ENCODE assay signal across 8 cellular contexts in the genomic region with DNA sequence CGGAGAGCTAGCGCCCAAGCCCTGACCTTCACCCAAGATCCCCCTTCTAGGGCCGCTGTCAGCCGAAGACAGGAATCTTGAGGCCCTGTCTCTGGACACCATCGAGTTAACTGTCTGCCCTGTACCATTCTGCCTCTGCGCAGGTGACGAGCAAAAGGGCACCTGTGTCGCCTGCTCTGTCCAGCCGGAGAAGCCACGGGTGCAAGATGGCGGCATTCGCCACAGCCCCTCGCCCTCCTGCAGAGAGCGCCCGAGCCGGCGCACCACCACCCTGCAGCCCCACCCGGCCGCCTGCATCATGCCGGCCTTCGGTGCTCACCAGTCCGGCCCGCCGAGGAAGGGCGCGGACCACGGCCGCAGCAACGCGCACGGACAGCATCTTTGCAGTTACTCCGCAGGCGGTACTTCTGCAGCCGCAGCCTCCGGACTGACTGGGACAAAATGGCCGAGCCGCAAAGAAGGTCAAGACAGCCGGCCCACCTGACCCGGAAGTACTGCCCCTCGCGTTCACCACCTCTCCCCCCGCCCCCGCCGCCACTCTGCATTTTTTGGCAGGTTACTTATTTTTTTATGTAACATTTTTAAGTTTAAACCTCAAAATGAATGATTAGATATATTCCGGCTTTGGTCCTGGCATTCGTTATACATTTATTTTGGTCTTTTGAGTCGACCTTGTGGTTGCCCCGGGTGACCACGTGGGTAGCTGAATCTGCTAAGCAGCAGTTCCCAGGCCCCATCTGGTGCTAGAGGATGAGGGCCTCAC. TPM values are rescaled to one million over a fixed set of nuclear protein-coding genes. Genes with fewer than 3 reads are reported as not detected.
DNase-seq lines count a peak whose midpoint lies in the region; TF ChIP-seq lines count a peak whose summit lies in the region.

A gene (minus strand): TSS at position 444 of the 763 bp plus-strand sequence. CDS start 65 bp downstream, at position 379.

- CTCF ChIA-PET in SK-N-SH (lab: Yijun Ruan, JAX): interaction anchor here (1.7 to 2.6 kb wide), 2 partner anchors 25 to 75 kb away, joined by 7 to 12 read pairs; a partner anchor contains a TSS

- DNase-seq in GM04503 (ENCODE audit: low read depth) (peak; percentile 31), HAP-1 (ENCODE audit: low spot score in 2 of 2) (peak; percentile 84 to 87), MM.1S (peak; percentile 85), SK-N-SH (peak; percentile 92), glutamatergic neuron (peak; percentile 85), ovary (peak; percentile 80 to 91 (median 86)), thyroid gland (peak; percentile 91 to 94)

- H2AFZ ChIP-seq in MM.1S (ENCODE audit: low read length) (peak within 1 kb of the TSS; percentile 90), SK-N-SH (ENCODE audit: low read depth) (peak within 1 kb of the TSS; percentile 100)

- in situ Hi-C loops in HAP-1 (cut with MboI; ENCODE audit: low sequenced_read_pairs): no loop called here

- peaks cover 14% of the 10 kb centered on the region for H3F3A ChIP-seq in MM.1S (ENCODE audit: insufficient read depth, low read length)
- H3F3A ChIP-seq in SK-N-SH (replicated peaks; ENCODE audit: insufficient read depth): peaks cover 9% of the 10 kb centered on the region

- H3K4me3 ChIP-seq in HAP-1: peak within 1 kb of the TSS; percentile 87
- peak within 1 kb of the TSS; percentile 97 for H3K4me3 ChIP-seq in MM.1S (ENCODE audit: low read length)
- H3K4me3 ChIP-seq in SK-N-SH (ENCODE audit: low read depth in 2 of 2, low read length in 1 of 2): peak within 1 kb of the TSS; percentile 68 to 91
- H3K4me3 ChIP-seq in ovary: peak within 1 kb of the TSS; percentile 94
- peak within 1 kb of the TSS; percentile 80 to 92 (median 88) for H3K4me3 ChIP-seq in thyroid gland (replicated peaks in 1 of 3)

- TF ChIP-seq RAD21 in SK-N-SH (IDR thresholded peaks at IDR 0.05; ENCODE audit: low read length): no peak

- peak within 1 kb of the TSS; percentile 83 for H3K4me2 ChIP-seq in MM.1S (ENCODE audit: low read depth, low read length)
- H3K4me2 ChIP-seq in SK-N-SH: peak within 1 kb of the TSS; percentile 78

- no peaks in the 10 kb centered on the region for H3K27me3 Mint-ChIP-seq in activated naive CD4-positive, alpha-beta T cell treated with anti-CD3 and anti-CD28 coated beads, Interleukin-2, amount 50 U/mL, for 24 hours
- peaks cover 4% of the 10 kb centered on the region for H3K27me3 Mint-ChIP-seq in glutamatergic neuron (ENCODE audit: unreplicated experiment)

- peak within 1 kb of the TSS; percentile 100 for H3K27ac Mint-ChIP-seq in activated naive CD4-positive, alpha-beta T cell treated with anti-CD3 and anti-CD28 coated beads, Interleukin-2, amount 50 U/mL, for 24 hours
- H3K27ac Mint-ChIP-seq in glutamatergic neuron (ENCODE audit: unreplicated experiment): peak within 1 kb of the TSS; percentile 99

- TF ChIP-seq POLR2A in ovary (IDR thresholded peaks at IDR 0.05) (peak; percentile 45), thyroid gland (IDR thresholded peaks at IDR 0.05) (peak; percentile 28 to 95)

- TF ChIP-seq EP300 in SK-N-SH (IDR thresholded peaks at IDR 0.05; ENCODE audit: borderline replicate concordance in 1 of 2, low read depth in 1 of 2, low read length in 1 of 2): no peak
- TF ChIP-seq EP300 in ovary (IDR thresholded peaks at IDR 0.05): no peak

- H3K36me3 ChIP-seq in HAP-1 (replicated peaks): peaks cover 31% of the 10 kb centered on the region
- peaks cover 8% of the 10 kb centered on the region for H3K36me3 ChIP-seq in MM.1S (replicated peaks; ENCODE audit: insufficient read depth, low read length)
- peaks cover 6 to 34% of the 10 kb centered on the region in 2 experiments for H3K36me3 ChIP-seq in SK-N-SH (replicated peaks in 1 of 2; ENCODE audit: control insufficient read depth in 1 of 2, insufficient read depth in 2 of 2, low read length in 1 of 2)
- H3K36me3 ChIP-seq in ovary: no peaks in the 10 kb centered on the region
- peaks cover 4 to 14% of the 10 kb centered on the region in 2 donors for H3K36me3 ChIP-seq in thyroid gland

- TF ChIP-seq CTCF in MM.1S (IDR thresholded peaks at IDR 0.05; ENCODE audit: low read length): peak; percentile 9; the same call in 1 of the 2 replicates
- peak; percentile 28; the same call in 1 of the 2 replicates for TF ChIP-seq CTCF in SK-N-SH (IDR thresholded peaks at IDR 0.05)
- TF ChIP-seq CTCF in glutamatergic neuron (IDR thresholded peaks at IDR 0.05; ENCODE audit: partially characterized antibody, unreplicated experiment): no peak
- no peak for TF ChIP-seq CTCF in ovary (IDR thresholded peaks at IDR 0.05)
- peak in 1 of 6 experiments; percentile 21 for TF ChIP-seq CTCF in thyroid gland (IDR thresholded peaks at IDR 0.05)

- H3K27me3 ChIP-seq in HAP-1 (ENCODE audit: low read depth): no peaks in the 10 kb centered on the region
- no peaks in the 10 kb centered on the region for H3K27me3 ChIP-seq in MM.1S (replicated peaks; ENCODE audit: insufficient read depth, low read length)
- H3K27me3 ChIP-seq in SK-N-SH (ENCODE audit: insufficient read depth): no peaks in the 10 kb centered on the region
- H3K27me3 ChIP-seq in ovary: no peaks in the 10 kb centered on the region
- no peaks in the 10 kb centered on the region for H3K27me3 ChIP-seq in thyroid gland

- H3K9ac ChIP-seq in MM.1S (ENCODE audit: low read length): peak within 1 kb of the TSS; percentile 100
- H3K9ac ChIP-seq in SK-N-SH: peak within 1 kb of the TSS; percentile 91

- H3K79me2 ChIP-seq in MM.1S (ENCODE audit: low read length) (peaks cover 51% of the 10 kb centered on the region), SK-N-SH (ENCODE audit: insufficient read depth) (peaks cover 54% of the 10 kb centered on the region)

- H3K4me3 Mint-ChIP-seq in activated naive CD4-positive, alpha-beta T cell treated with anti-CD3 and anti-CD28 coated beads, Interleukin-2, amount 50 U/mL, for 24 hours: peak within 1 kb of the TSS; percentile 99
- H3K4me3 Mint-ChIP-seq in glutamatergic neuron (ENCODE audit: unreplicated experiment): peak within 1 kb of the TSS; percentile 96

- H4K20me1 ChIP-seq in MM.1S (ENCODE audit: insufficient read depth, low read length) (peaks cover 15% of the 10 kb centered on the region), SK-N-SH (ENCODE audit: insufficient read depth) (peaks cover 38% of the 10 kb centered on the region)

- no peaks in the 10 kb centered on the region for H3K9me3 Mint-ChIP-seq in activated naive CD4-positive, alpha-beta T cell treated with anti-CD3 and anti-CD28 coated beads, Interleukin-2, amount 50 U/mL, for 24 hours
- H3K9me3 Mint-ChIP-seq in glutamatergic neuron (ENCODE audit: unreplicated experiment): peaks cover 7% of the 10 kb centered on the region

- H3K9me2 ChIP-seq in MM.1S (replicated peaks; ENCODE audit: insufficient read depth, low read length) (no peaks in the 10 kb centered on the region), SK-N-SH (no peaks in the 10 kb centered on the region)

- H3K36me3 Mint-ChIP-seq in activated naive CD4-positive, alpha-beta T cell treated with anti-CD3 and anti-CD28 coated beads, Interleukin-2, amount 50 U/mL, for 24 hours: peaks cover 9% of the 10 kb centered on the region
- H3K36me3 Mint-ChIP-seq in glutamatergic neuron (ENCODE audit: unreplicated experiment): no peaks in the 10 kb centered on the region

- intact Hi-C loops in ovary (cut with DNase I): loop anchor here in 1 of 4 donors (10.0 kb wide), 1 partner anchor 133 kb away; a partner anchor contains a TSS
- intact Hi-C loops in thyroid gland (cut with DNase I): no loop called here

- H3K27ac ChIP-seq in MM.1S (ENCODE audit: low read length) (peak within 1 kb of the TSS; percentile 99), SK-N-SH (ENCODE audit: low read depth in 2 of 2, low read length in 1 of 2) (peak within 1 kb of the TSS; percentile 85 to 88), ovary (peak within 1 kb of the TSS; percentile 26 to 71), thyroid gland (peak within 1 kb of the TSS; percentile 86 to 93 (median 92))

- H3K4me1 ChIP-seq in HAP-1 (peaks cover 25% of the 10 kb centered on the region), MM.1S (ENCODE audit: low read length) (peaks cover 12% of the 10 kb centered on the region), SK-N-SH (ENCODE audit: control insufficient read depth in 1 of 2, insufficient read depth in 2 of 2, low read depth in 1 of 2, low read length in 1 of 2) (peaks cover 5 to 11% of the 10 kb centered on the region in 2 experiments; a peak in 2 of 4 replicates), ovary (ENCODE audit: insufficient read depth) (peaks cover 11% of the 10 kb centered on the region), thyroid gland (peaks cover 14 to 27% of the 10 kb centered on the region in 2 donors)

- POLR2A ChIA-PET in SK-N-SH (lab: Yijun Ruan, JAX): interaction anchor here (0.5 to 1.3 kb wide), 2 partner anchors 20 kb away, joined by 3 read pairs; no protein-coding TSS in a partner anchor

- peaks cover 30% of the 10 kb centered on the region for H3K4me1 Mint-ChIP-seq in activated naive CD4-positive, alpha-beta T cell treated with anti-CD3 and anti-CD28 coated beads, Interleukin-2, amount 50 U/mL, for 24 hours
- H3K4me1 Mint-ChIP-seq in glutamatergic neuron (ENCODE audit: low read depth, unreplicated experiment): peaks cover 3% of the 10 kb centered on the region

- 3% methylated on average over 29 of the region's 49 CpGs for WGBS in SK-N-SH (ENCODE audit: low lambda C conversion rate)
- 0 to 1% (median 0%) methylated on average over 49 of the region's 49 CpGs for WGBS in ovary, 3 donors
- 0 to 1% methylated on average over 34 to 35 of the region's 49 CpGs for WGBS in thyroid gland, 2 donors

- H3K9me3 ChIP-seq in HAP-1 (no peaks in the 10 kb centered on the region), MM.1S (replicated peaks; ENCODE audit: insufficient read depth, low read length) (no peaks in the 10 kb centered on the region), SK-N-SH (no peaks in the 10 kb centered on the region), ovary (no peaks in the 10 kb centered on the region), thyroid gland (no peaks in the 10 kb centered on the region)

TF ChIP-seq in SK-N-SH, 30 proteins besides CTCF, POLR2A, EP300 and RAD21 (continues in another document):
- TF ChIP-seq TEAD4 (IDR thresholded peaks at IDR 0.05; ENCODE audit: borderline replicate concordance, insufficient read depth): peak; percentile 48
- no peak for TF ChIP-seq RFX5 (IDR thresholded peaks at IDR 0.05; ENCODE audit: low read length)
- TF ChIP-seq, protein P1, sequence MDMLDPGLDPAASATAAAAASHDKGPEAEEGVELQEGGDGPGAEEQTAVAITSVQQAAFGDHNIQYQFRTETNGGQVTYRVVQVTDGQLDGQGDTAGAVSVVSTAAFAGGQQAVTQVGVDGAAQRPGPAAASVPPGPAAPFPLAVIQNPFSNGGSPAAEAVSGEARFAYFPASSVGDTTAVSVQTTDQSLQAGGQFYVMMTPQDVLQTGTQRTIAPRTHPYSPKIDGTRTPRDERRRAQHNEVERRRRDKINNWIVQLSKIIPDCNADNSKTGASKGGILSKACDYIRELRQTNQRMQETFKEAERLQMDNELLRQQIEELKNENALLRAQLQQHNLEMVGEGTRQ (IDR thresholded peaks at IDR 0.05; ENCODE audit: borderline replicate concordance, low read depth, low read length): no peak

RNA-seq across cellular contexts. Expression of the gene that starts here (rescaled TPM):
- polyA plus RNA-seq in SK-N-SH (2012; rRNA removed) (610 and 676 TPM in 2 replicates), ovary (100 to 1,000 TPM; 251 to 409 TPM)
- polyA plus RNA-seq in SK-N-SH (2012; cell fraction: cytosol; rRNA removed): 698 and 712 TPM in 2 replicates
- polyA plus RNA-seq in SK-N-SH (2012; cell fraction: nucleus; rRNA removed): 322 and 417 TPM in 2 replicates
- total RNA-seq in glutamatergic neuron (ENCODE audit: unreplicated experiment) (511 TPM), ovary (100 to 1,000 TPM; 267 to 370 (median 294) TPM), thyroid gland (100 to 1,000 TPM; 366 to 865 (median 581) TPM)

Comparison
In these comparisons a context has a peak if more than half of its experiments do, and no peak if none do; other contexts are left out.
1. Peak in every context shown above with its lines: DNase-seq, H3K4me3 ChIP-seq and H3K27ac ChIP-seq.
2. DNase-seq: peak in every context shown above with its lines; median percentile 92 in thyroid gland; 92 in SK-N-SH; 86 in ovary; 86 in HAP-1; 85 in MM.1S; 85 in glutamatergic neuron; 31 in GM04503.
3. H3K27ac ChIP-seq: peak in every context shown above with its lines; median percentile 99 in MM.1S; 92 in thyroid gland; 86 in SK-N-SH; 48 in ovary.
4. CTCF ChIP-seq: peak in MM.1S (single experiment) and SK-N-SH (single experiment); none in glutamatergic neuron (single experiment) and ovary (0 of 3).